ENCODE assay signal across 13 cellular contexts in the genomic region with DNA sequence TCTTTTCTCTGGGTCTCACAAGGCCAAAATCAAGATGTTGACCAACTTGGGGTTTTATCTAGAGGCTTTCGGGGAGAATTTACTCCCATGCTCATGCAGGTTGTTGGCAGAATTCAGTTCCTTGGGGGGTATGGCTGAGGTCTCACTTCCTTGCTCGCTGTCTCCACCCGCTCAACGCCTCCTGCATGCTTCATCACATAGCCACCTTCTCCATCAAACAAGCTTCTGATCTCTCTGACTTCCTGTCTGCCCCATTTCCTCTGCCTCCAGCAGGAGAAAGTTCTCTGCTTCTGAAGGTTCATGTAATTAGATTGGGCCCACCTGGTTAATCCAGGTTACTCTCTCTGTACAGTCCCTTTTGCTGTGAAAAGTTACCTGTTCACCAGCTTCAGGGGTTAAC.
"Had no signal": no experiment of that assay in that cellular context is flagged by ENCODE, and none has a peak within 500 bp of the region (broad histone marks: within the 10 kb centered on the region; RNA-seq: fewer than 3 reads in every experiment).

No MANE protein-coding gene starts in this region.

- H3K36me3 Mint-ChIP-seq: brain had no signal

- H3K27me3 ChIP-seq: left lung, neutrophil, upper lobe of right lung had no signal

- H3K4me1 Mint-ChIP-seq: central memory CD8-positive, alpha-beta T cell had no signal

- H3K4me3 ChIP-seq: coronary artery, left lung, upper lobe of right lung had no signal

- ATAC-seq: esophagus mucosa, left lung, upper lobe of right lung had no signal

- H3K27ac Mint-ChIP-seq: stimulated activated naive CD8-positive, alpha-beta T cell treated with anti-CD3 and anti-CD28 coated beads, Interleukin-15, Interleukin-2, amounts not matched to agents 100 ng/mL and 50 ng/mL, for 24 hours; T-helper 1 cell treated with Interleukin-12 subunit alpha and Interleukin-12 subunit beta and Interleukin-4 antibody, amounts not matched to agents 30 μg/mL and 1 μg/mL, for 36 hours had no signal

- H3K27ac ChIP-seq: coronary artery, left lung, neutrophil, parathyroid adenoma, upper lobe of right lung had no signal

- H3K27me3 Mint-ChIP-seq: brain; central memory CD8-positive, alpha-beta T cell; naive B cell; stimulated activated naive CD8-positive, alpha-beta T cell treated with anti-CD3 and anti-CD28 coated beads, Interleukin-15, Interleukin-2, amounts not matched to agents 100 ng/mL and 50 ng/mL, for 24 hours had no signal

- H3K36me3 ChIP-seq: left lung, upper lobe of right lung had no signal

- H3K9me3 ChIP-seq: left lung, neutrophil, upper lobe of right lung had no signal

- H3K4me3 Mint-ChIP-seq: brain; central memory CD8-positive, alpha-beta T cell; naive B cell; stimulated activated naive CD8-positive, alpha-beta T cell treated with anti-CD3 and anti-CD28 coated beads, Interleukin-15, Interleukin-2, amounts not matched to agents 100 ng/mL and 50 ng/mL, for 24 hours; T-helper 1 cell treated with Interleukin-12 subunit alpha and Interleukin-12 subunit beta and Interleukin-4 antibody, amounts not matched to agents 30 μg/mL and 1 μg/mL, for 36 hours had no signal

- H3K4me1 ChIP-seq: parathyroid adenoma had no signal

- DNase-seq: activated CD4-positive, alpha-beta T cell treated with anti-CD3 and anti-CD28 coated beads, Interleukin-2, amount 50 U/mL, for 4 hours; left lung; naive B cell; stimulated activated CD4-positive, alpha-beta T cell treated with anti-CD3 and anti-CD28 coated beads, Interleukin-4, amount 100 ng/mL, for 1 hour; upper lobe of right lung had no signal

- H3K9me3 Mint-ChIP-seq: brain; central memory CD8-positive, alpha-beta T cell; naive B cell; stimulated activated naive CD8-positive, alpha-beta T cell treated with anti-CD3 and anti-CD28 coated beads, Interleukin-15, Interleukin-2, amounts not matched to agents 100 ng/mL and 50 ng/mL, for 24 hours; T-helper 1 cell treated with Interleukin-12 subunit alpha and Interleukin-12 subunit beta and Interleukin-4 antibody, amounts not matched to agents 30 μg/mL and 1 μg/mL, for 36 hours had no signal
